ENCODE assay signal across 1 cellular context in the genomic region with DNA sequence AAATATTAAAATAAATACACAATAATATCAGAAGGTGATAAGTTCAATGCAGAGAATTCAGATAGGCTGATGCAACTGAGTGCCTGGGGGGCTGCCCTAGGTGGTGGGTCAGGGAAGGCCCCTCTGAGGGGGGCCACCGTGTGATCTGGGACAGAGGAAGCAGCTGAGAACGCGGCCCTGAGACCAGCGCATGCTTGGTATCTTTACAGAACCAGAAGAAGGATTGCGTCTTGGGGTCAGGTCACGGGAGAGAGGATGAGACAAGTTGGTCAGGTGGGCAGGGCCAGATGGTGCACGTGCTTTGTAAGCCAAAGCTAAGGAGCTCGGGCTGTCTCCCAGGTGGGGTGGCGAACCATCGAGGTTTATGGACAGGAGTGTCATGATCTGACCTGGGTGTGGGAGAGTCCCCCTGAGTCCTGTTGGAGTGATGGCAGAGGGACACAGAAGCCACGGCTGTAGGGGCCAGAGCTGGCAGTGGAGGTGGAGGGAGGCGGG.
TF ChIP-seq lines count a peak whose summit lies in the region.

No MANE protein-coding gene starts in this region.

TF ChIP-seq in HepG2, 621 proteins besides CTCF, POLR2A, EP300 and RAD21 (continued from another document):
- TF ChIP-seq, protein P1, sequence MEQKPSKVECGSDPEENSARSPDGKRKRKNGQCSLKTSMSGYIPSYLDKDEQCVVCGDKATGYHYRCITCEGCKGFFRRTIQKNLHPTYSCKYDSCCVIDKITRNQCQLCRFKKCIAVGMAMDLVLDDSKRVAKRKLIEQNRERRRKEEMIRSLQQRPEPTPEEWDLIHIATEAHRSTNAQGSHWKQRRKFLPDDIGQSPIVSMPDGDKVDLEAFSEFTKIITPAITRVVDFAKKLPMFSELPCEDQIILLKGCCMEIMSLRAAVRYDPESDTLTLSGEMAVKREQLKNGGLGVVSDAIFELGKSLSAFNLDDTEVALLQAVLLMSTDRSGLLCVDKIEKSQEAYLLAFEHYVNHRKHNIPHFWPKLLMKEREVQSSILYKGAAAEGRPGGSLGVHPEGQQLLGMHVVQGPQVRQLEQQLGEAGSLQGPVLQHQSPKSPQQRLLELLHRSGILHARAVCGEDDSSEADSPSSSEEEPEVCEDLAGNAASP (CRISPR knock-in tag; IDR thresholded peaks at IDR 0.05; ENCODE audit: borderline replicate concordance), result no peak
- TF ChIP-seq TFE3 (CRISPR knock-in tag; IDR thresholded peaks at IDR 0.05), result no peak
- TF ChIP-seq ZNF597 (CRISPR knock-in tag; IDR thresholded peaks at IDR 0.05), result no peak
- TF ChIP-seq KAT2B (IDR thresholded peaks at IDR 0.05; ENCODE audit: borderline replicate concordance, low read depth, low read length), result no peak
